16 cellular contexts compared by ENCODE assay signal in genomic region chr15:39594764-39595620, GRCh38. TPM values are rescaled to one million over a fixed set of nuclear protein-coding genes. Genes with fewer than 3 reads are reported as not detected.
DNase-seq lines count a peak whose midpoint lies in the region; ATAC-seq and TF ChIP-seq lines count a peak whose summit lies in the region.
"Had no signal": no experiment of that assay in that cellular context is flagged by ENCODE, and none has a peak within 500 bp of the region (broad histone marks: within the 10 kb centered on the region; RNA-seq: fewer than 3 reads in every experiment).

No MANE protein-coding gene starts in this region.

- no peaks in the 10 kb centered on the region for H3K27me3 ChIP-seq in GM23248 (replicated peaks; ENCODE audit: insufficient read depth)
- H3K27me3 ChIP-seq in vagina, result no peaks in the 10 kb centered on the region
- H3K27me3 ChIP-seq: esophagus squamous epithelium had no signal

- peak overlapping the region; percentile 89 for H3K9ac ChIP-seq in GM23248
- H3K9ac ChIP-seq: parathyroid adenoma had no signal

- H3K27ac ChIP-seq in GM23248 (peak overlapping the region; percentile 95), vagina (no peak overlapping the region)
- H3K27ac ChIP-seq: parathyroid adenoma had no signal

- TF ChIP-seq POLR2A in vagina (IDR thresholded peaks at IDR 0.05), result no peak

- H3K36me3 ChIP-seq in GM23248 (ENCODE audit: low read depth) (peaks cover 86% of the 10 kb centered on the region), vagina (peaks cover 0 to 60% of the 10 kb centered on the region in 2 donors)

- H3K9me2 ChIP-seq in GM23248 (ENCODE audit: insufficient read depth), result no peaks in the 10 kb centered on the region

- DNase-seq in GM23248 (peak; percentile 63), astrocyte of the spinal cord (ENCODE audit: low read depth, low spot score) (peak; percentile 41), foreskin fibroblast (peak; percentile 10 to 45), renal cortical epithelial cell (ENCODE audit: low read depth) (peak; percentile 63), vagina (ENCODE audit: extremely low spot score in 2 of 2) (no peak)
- DNase-seq: activated CD4-positive, CD25-positive, alpha-beta regulatory T cell treated with anti-CD3 and anti-CD28 coated beads, Interleukin-2, amount 50 U/mL, for 72 hours; activated naive CD8-positive, alpha-beta T cell treated with anti-CD3 and anti-CD28 coated beads, Interleukin-2, amount 10 ng/mL, durations not matched to agents 7 days and 5 days; activated T-cell treated with anti-CD3 and anti-CD28 coated beads for 4 hours; esophagus squamous epithelium; NCI-H187; NCI-H524; stimulated activated CD4-positive, alpha-beta T cell treated with anti-CD3 and anti-CD28 coated beads, Interleukin-15, amount 100 ng/mL, for 24 hours had no signal

- intact Hi-C loops in vagina (cut with DNase I), result no loop called here

- WGBS in GM23248 (ENCODE audit: low coverage in 1 of 2, low lambda C conversion rate in 2 of 2, missing lambda C conversion rate in 2 of 2), 2 experiments, result 61 to 63% methylated on average over 6 of the region's 6 CpGs

- no peak overlapping the region for H2AFZ ChIP-seq in GM23248
- H2AFZ ChIP-seq: parathyroid adenoma had no signal

- in situ Hi-C loops in GM23248 (cut with MboI) (no loop called here), astrocyte of the spinal cord (cut with HindIII; ENCODE audit: low sequenced_read_pairs) (no loop called here)

- ATAC-seq in HG03039 (IDR thresholded peaks at IDR 0.05; ENCODE audit: unreplicated experiment) (no peak), HG02623 (IDR thresholded peaks at IDR 0.05; ENCODE audit: unreplicated experiment) (no peak), HG03469 (IDR thresholded peaks at IDR 0.05; ENCODE audit: unreplicated experiment) (no peak)

- TF ChIP-seq CTCF in astrocyte of the spinal cord (IDR thresholded peaks at IDR 0.05; ENCODE audit: low read depth, low read length) (no peak), foreskin fibroblast (IDR thresholded peaks at IDR 0.05; ENCODE audit: low read depth, low read length) (no peak), vagina (IDR thresholded peaks at IDR 0.05) (no peak)

- peaks cover 46% of the 10 kb centered on the region; the same call in 1 of the 2 replicates for H4K20me1 ChIP-seq in GM23248 (ENCODE audit: insufficient read depth)

- H3K4me3 ChIP-seq in GM23248, result peak overlapping the region; percentile 74
- H3K4me3 ChIP-seq in astrocyte of the spinal cord (ENCODE audit: low read depth, low read length), result no peak overlapping the region
- H3K4me3 ChIP-seq in foreskin fibroblast (ENCODE audit: low read depth in 1 of 2, low read length in 2 of 2), result no peak overlapping the region
- no peak overlapping the region for H3K4me3 ChIP-seq in vagina
- H3K4me3 ChIP-seq: esophagus squamous epithelium had no signal

- H3F3A ChIP-seq in GM23248 (ENCODE audit: insufficient read depth), result peaks cover 100% of the 10 kb centered on the region

- H3K4me1 ChIP-seq in GM23248 (ENCODE audit: insufficient read depth) (peaks cover 5% of the 10 kb centered on the region), vagina (peaks cover 10% of the 10 kb centered on the region)
- H3K4me1 ChIP-seq: parathyroid adenoma had no signal

- H3K9me3 ChIP-seq in GM23248 (ENCODE audit: low read depth) (no peaks in the 10 kb centered on the region), vagina (no peaks in the 10 kb centered on the region)
- H3K9me3 ChIP-seq: esophagus squamous epithelium had no signal

- H3K79me2 ChIP-seq in GM23248 (ENCODE audit: insufficient read depth), result no peaks in the 10 kb centered on the region
- H3K79me2 ChIP-seq: parathyroid adenoma had no signal

- peak overlapping the region; percentile 24 for H3K4me2 ChIP-seq in GM23248 (ENCODE audit: unreplicated experiment)

RNA-seq across cellular contexts. Expression of gene THBS1, which starts 14.1 kb away (rescaled TPM):
- 7,697 and 8,549 TPM in 2 replicates for total RNA-seq in GM23248 (2014; rRNA removed; shearing (Covaris generic))
- 2,858 and 2,877 TPM in 2 replicates for polyA plus RNA-seq in GM23248 (2016; fragmentation: Nextera tagmentation; extraction: Ambion mirVana)
- 2,380 and 2,616 TPM in 2 replicates for total RNA-seq in renal cortical epithelial cell
- total RNA-seq in vagina, result 513 TPM

Comparison
In these comparisons a context has a peak if more than half of its experiments do, and no peak if none do; other contexts are left out.
1. DNase-seq: peak in GM23248 (single experiment), astrocyte of the spinal cord (single experiment), foreskin fibroblast (2 of 2) and renal cortical epithelial cell (single experiment); none in vagina (0 of 2).